ENCODE assay signal across 34 cellular contexts in the genomic region with DNA sequence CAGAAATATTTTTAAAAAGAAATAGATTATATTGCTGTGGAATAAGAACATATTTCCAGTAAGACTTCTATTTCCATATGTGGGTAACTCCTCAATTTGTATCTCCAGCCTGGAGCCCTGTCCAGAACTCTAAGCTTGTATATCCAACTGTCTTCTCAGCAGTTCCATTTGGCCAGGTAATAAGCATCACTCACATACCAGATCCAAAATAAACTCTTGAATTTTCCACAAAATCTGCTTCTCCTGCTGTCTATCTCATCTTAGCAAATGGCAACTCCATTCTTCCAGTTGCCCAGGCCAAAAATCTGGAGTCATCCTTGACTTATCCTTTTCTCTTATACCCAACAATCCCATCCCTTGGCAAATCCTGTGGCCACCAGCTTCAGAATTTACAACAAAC.
"Had no signal": no experiment of that assay in that cellular context is flagged by ENCODE, and none has a peak within 500 bp of the region (broad histone marks: within the 10 kb centered on the region; RNA-seq: fewer than 3 reads in every experiment).

No MANE protein-coding gene starts in this region.

- FAIRE-seq: bronchial epithelial cell had no signal

- H3K27ac Mint-ChIP-seq: activated CD4-positive, alpha-beta memory T cell treated with anti-CD3 and anti-CD28 coated beads, Interleukin-2, amount 10 ng/mL, durations not matched to agents 7 days and 5 days; activated CD4-positive, alpha-beta T cell treated with anti-CD3 and anti-CD28 coated beads for 36 hours; activated CD4-positive, alpha-beta T cell treated with anti-CD3 and anti-CD28 coated beads, Interleukin-2, amount 10 ng/mL, durations not matched to agents 7 days and 5 days; activated CD8-positive, alpha-beta memory T cell treated with anti-CD3 and anti-CD28 coated beads, Interleukin-2, amount 10 ng/mL, durations not matched to agents 7 days and 5 days; activated CD8-positive, alpha-beta T cell treated with anti-CD3 and anti-CD28 coated beads, Interleukin-2, amount 10 ng/mL, durations not matched to agents 7 days and 5 days; activated naive CD4-positive, alpha-beta T cell treated with anti-CD3 and anti-CD28 coated beads, Interleukin-2, amount 10 ng/mL, durations not matched to agents 7 days and 5 days; activated naive CD8-positive, alpha-beta T cell; activated naive CD8-positive, alpha-beta T cell treated with anti-CD3 and anti-CD28 coated beads, Interleukin-2, amount 10 ng/mL, durations not matched to agents 7 days and 5 days; activated naive CD8-positive, alpha-beta T cell treated with anti-CD3 and anti-CD28 coated beads, Interleukin-2, amount 50 U/mL, for 24 hours; activated T-cell treated with anti-CD3 and anti-CD28 coated beads, Interleukin-2, amount 50 U/mL, for 24 hours; activated T-helper 2 cell treated with anti-CD3 and anti-CD28 coated beads, Interferon-gamma antibody, Interleukin-2, Interleukin-4, amounts not matched to agents 10 μg/mL and 5 μg/mL and 100 μg/mL, durations not matched to agents 14 hours and 24 hours and 36 hours; brain; T-helper 1 cell treated with Interleukin-12 subunit alpha and Interleukin-12 subunit beta and Interleukin-4 antibody, amounts not matched to agents 30 μg/mL and 1 μg/mL, for 36 hours; T-helper 2 cell treated with Interferon-gamma antibody and Interleukin-4, amounts not matched to agents 5 μg/mL and 100 μg/mL, for 36 hours; WTC11 had no signal

- DNase-seq: activated CD4-positive, alpha-beta memory T cell treated with anti-CD3 and anti-CD28 coated beads, Interleukin-2, amount 10 ng/mL, durations not matched to agents 7 days and 5 days; activated CD4-positive, alpha-beta T cell treated with anti-CD3 and anti-CD28 coated beads for 1 hour; activated CD4-positive, alpha-beta T cell treated with anti-CD3 and anti-CD28 coated beads for 36 hours; activated CD4-positive, alpha-beta T cell treated with anti-CD3 and anti-CD28 coated beads for 48 hours; activated CD4-positive, alpha-beta T cell treated with anti-CD3 and anti-CD28 coated beads, Interleukin-2, amount 10 ng/mL, durations not matched to agents 7 days and 5 days; activated CD4-positive, alpha-beta T cell treated with anti-CD3 and anti-CD28 coated beads, Interleukin-2, amount 50 U/mL, for 48 hours; activated CD4-positive, CD25-positive, alpha-beta regulatory T cell; activated CD8-positive, alpha-beta memory T cell treated with anti-CD3 and anti-CD28 coated beads for 24 hours; activated CD8-positive, alpha-beta memory T cell treated with anti-CD3 and anti-CD28 coated beads, Interleukin-2, amount 10 ng/mL, durations not matched to agents 7 days and 5 days; activated CD8-positive, alpha-beta memory T cell treated with anti-CD3 and anti-CD28 coated beads, Interleukin-2, amount 50 U/mL, for 48 hours; activated CD8-positive, alpha-beta T cell treated with anti-CD3 and anti-CD28 coated beads, Interleukin-2, amount 10 ng/mL, durations not matched to agents 7 days and 5 days; activated effector memory CD4-positive, alpha-beta T cell treated with Interleukin-2 at 50 U/mL for 16 hours; activated gamma-delta T cell; activated naive CD4-positive, alpha-beta T cell treated with anti-CD3 and anti-CD28 coated beads, Interleukin-2, amount 10 ng/mL, durations not matched to agents 7 days and 5 days; activated naive CD4-positive, alpha-beta T cell treated with Interleukin-2 at 50 U/mL for 16 hours; activated naive CD8-positive, alpha-beta T cell treated with anti-CD3 and anti-CD28 coated beads, Interleukin-2, amount 10 ng/mL, durations not matched to agents 7 days and 5 days; activated naive CD8-positive, alpha-beta T cell treated with anti-CD3 and anti-CD28 coated beads, Interleukin-2, amount 50 U/mL, for 24 hours; activated T-cell treated with anti-CD3 and anti-CD28 coated beads, Interleukin-2, amount 50 U/mL, for 24 hours; activated T-cell treated with anti-CD3 and anti-CD28 coated beads, Interleukin-2, amount 50 U/mL, for 48 hours; amygdala; anterior cingulate cortex; T-helper 1 cell; T-helper 2 cell; T-helper 9 cell; WERI-Rb-1 had no signal

- ATAC-seq: activated CD4-positive, alpha-beta T cell treated with anti-CD3 and anti-CD28 coated beads for 36 hours; activated CD4-positive, CD25-positive, alpha-beta regulatory T cell treated with anti-CD3 and anti-CD28 coated beads, Interleukin-2, amount 50 U/mL, for 24 hours; activated CD8-positive, alpha-beta memory T cell treated with anti-CD3 and anti-CD28 coated beads, Interleukin-2, amount 10 ng/mL, durations not matched to agents 7 days and 5 days; activated CD8-positive, alpha-beta T cell treated with anti-CD3 and anti-CD28 coated beads, Interleukin-2, amount 10 ng/mL, durations not matched to agents 7 days and 5 days; activated naive CD8-positive, alpha-beta T cell treated with anti-CD3 and anti-CD28 coated beads, Interleukin-2, amount 50 U/mL, for 24 hours; WTC11 had no signal

- H3K27me3 Mint-ChIP-seq: activated CD4-positive, alpha-beta memory T cell treated with anti-CD3 and anti-CD28 coated beads, Interleukin-2, amount 10 ng/mL, durations not matched to agents 7 days and 5 days; activated CD4-positive, alpha-beta T cell treated with anti-CD3 and anti-CD28 coated beads for 36 hours; activated CD4-positive, alpha-beta T cell treated with anti-CD3 and anti-CD28 coated beads, Interleukin-2, amount 10 ng/mL, durations not matched to agents 7 days and 5 days; activated CD8-positive, alpha-beta memory T cell treated with anti-CD3 and anti-CD28 coated beads, Interleukin-2, amount 10 ng/mL, durations not matched to agents 7 days and 5 days; activated naive CD8-positive, alpha-beta T cell; activated naive CD8-positive, alpha-beta T cell treated with anti-CD3 and anti-CD28 coated beads, Interleukin-2, amount 50 U/mL, for 24 hours; activated T-cell treated with anti-CD3 and anti-CD28 coated beads, Interleukin-2, amount 50 U/mL, for 24 hours; brain; central memory CD8-positive, alpha-beta T cell had no signal

- H3K36me3 Mint-ChIP-seq: activated naive CD4-positive, alpha-beta T cell treated with anti-CD3 and anti-CD28 coated beads, Interleukin-2, amount 10 ng/mL, durations not matched to agents 7 days and 5 days; activated naive CD8-positive, alpha-beta T cell treated with anti-CD3 and anti-CD28 coated beads, Interleukin-2, amount 10 ng/mL, durations not matched to agents 7 days and 5 days had no signal

- H3K4me1 Mint-ChIP-seq: activated CD4-positive, alpha-beta T cell treated with anti-CD3 and anti-CD28 coated beads for 36 hours; activated CD4-positive, alpha-beta T cell treated with anti-CD3 and anti-CD28 coated beads, Interleukin-2, amount 10 ng/mL, durations not matched to agents 7 days and 5 days; activated CD8-positive, alpha-beta memory T cell treated with anti-CD3 and anti-CD28 coated beads, Interleukin-2, amount 10 ng/mL, durations not matched to agents 7 days and 5 days; activated naive CD4-positive, alpha-beta T cell treated with anti-CD3 and anti-CD28 coated beads, Interleukin-2, amount 10 ng/mL, durations not matched to agents 7 days and 5 days; central memory CD8-positive, alpha-beta T cell; WTC11 had no signal

- H3K9me3 Mint-ChIP-seq: activated naive CD4-positive, alpha-beta T cell treated with anti-CD3 and anti-CD28 coated beads, Interleukin-2, amount 10 ng/mL, durations not matched to agents 7 days and 5 days; activated T-helper 2 cell treated with anti-CD3 and anti-CD28 coated beads, Interferon-gamma antibody, Interleukin-2, Interleukin-4, amounts not matched to agents 10 μg/mL and 5 μg/mL and 100 μg/mL, durations not matched to agents 14 hours and 24 hours and 36 hours; central memory CD8-positive, alpha-beta T cell; T-helper 1 cell treated with Interleukin-12 subunit alpha and Interleukin-12 subunit beta and Interleukin-4 antibody, amounts not matched to agents 30 μg/mL and 1 μg/mL, for 36 hours; T-helper 2 cell treated with Interferon-gamma antibody and Interleukin-4, amounts not matched to agents 5 μg/mL and 100 μg/mL, for 36 hours had no signal

- H3K4me3 Mint-ChIP-seq: activated CD4-positive, alpha-beta memory T cell treated with anti-CD3 and anti-CD28 coated beads, Interleukin-2, amount 10 ng/mL, durations not matched to agents 7 days and 5 days; activated CD4-positive, alpha-beta T cell treated with anti-CD3 and anti-CD28 coated beads for 36 hours; activated CD4-positive, alpha-beta T cell treated with anti-CD3 and anti-CD28 coated beads, Interleukin-2, amount 10 ng/mL, durations not matched to agents 7 days and 5 days; activated CD8-positive, alpha-beta memory T cell treated with anti-CD3 and anti-CD28 coated beads, Interleukin-2, amount 10 ng/mL, durations not matched to agents 7 days and 5 days; activated CD8-positive, alpha-beta T cell treated with anti-CD3 and anti-CD28 coated beads, Interleukin-2, amount 10 ng/mL, durations not matched to agents 7 days and 5 days; activated naive CD4-positive, alpha-beta T cell treated with anti-CD3 and anti-CD28 coated beads, Interleukin-2, amount 10 ng/mL, durations not matched to agents 7 days and 5 days; activated naive CD8-positive, alpha-beta T cell; activated naive CD8-positive, alpha-beta T cell treated with anti-CD3 and anti-CD28 coated beads, Interleukin-2, amount 10 ng/mL, durations not matched to agents 7 days and 5 days; activated naive CD8-positive, alpha-beta T cell treated with anti-CD3 and anti-CD28 coated beads, Interleukin-2, amount 50 U/mL, for 24 hours; activated T-cell treated with anti-CD3 and anti-CD28 coated beads, Interleukin-2, amount 50 U/mL, for 24 hours; brain; central memory CD8-positive, alpha-beta T cell; T-helper 1 cell treated with Interleukin-12 subunit alpha and Interleukin-12 subunit beta and Interleukin-4 antibody, amounts not matched to agents 30 μg/mL and 1 μg/mL, for 36 hours; T-helper 2 cell treated with Interferon-gamma antibody and Interleukin-4, amounts not matched to agents 5 μg/mL and 100 μg/mL, for 36 hours; WTC11 had no signal
